ENCODE assay signal across 8 cellular contexts in genomic region chr12:6534914-6535696, GRCh38. TPM values are rescaled to one million over a fixed set of nuclear protein-coding genes. Genes with fewer than 3 reads are reported as not detected.
A peak's percentile ranks its signal among the peaks of the same experiment; 100 is the strongest.
DNase-seq lines count a peak whose midpoint lies in the region; ATAC-seq, FAIRE-seq and TF ChIP-seq lines count a peak whose summit lies in the region.

No MANE protein-coding gene starts in this region.

- H3K4me1 ChIP-seq in GM12878 (ENCODE audit: control insufficient read depth, insufficient read depth, low read length) (peaks cover 29% of the 10 kb centered on the region), iPS-15b (ENCODE audit: control insufficient read depth, insufficient read depth, low read length) (peaks cover 16% of the 10 kb centered on the region)

- peak overlapping the region; percentile 90 for H3K27ac Mint-ChIP-seq in CD4-positive, alpha-beta T cell

- no peak for TF ChIP-seq CTCF in CD4-positive, alpha-beta T cell (IDR thresholded peaks at IDR 0.05)
- no peak for TF ChIP-seq CTCF in GM12878 (IDR thresholded peaks at IDR 0.05 in 2 of 3, conservative IDR thresholded peaks at IDR 0.05 in 1 of 3; ENCODE audit: control insufficient read depth in 2 of 3, extremely low read depth in 1 of 3, insufficient read depth in 1 of 3, low read depth in 3 of 3, low read length in 3 of 3)

- POLR2A ChIA-PET in CD4-positive, alpha-beta T cell (lab: Charles Lee), result interaction anchor here (0.5 to 6.5 kb wide), 26 partner anchors 17 to 424 kb away, joined by 3 to 58 read pairs (median 4); partner anchors contain the start of genes C12orf57, CD27, COPS7A and MRPL51
- POLR2A ChIA-PET in GM12878 (lab: Charles Lee), result interaction anchor here (0.9 to 3.6 kb wide), 17 partner anchors 18 to 258 kb away, joined by 3 to 32 read pairs (median 5); partner anchors contain the start of genes COPS7A, MLF2, MRPL51 and NOP2

- CTCF ChIA-PET in CD4-positive, alpha-beta T cell (lab: Charles Lee), result interaction anchor here (0.8 to 4.5 kb wide), 11 partner anchors 18 to 339 kb away, joined by 3 to 31 read pairs (median 3); partner anchors contain the start of genes MRPL51 and VAMP1
- CTCF ChIA-PET in GM12878 (lab: Yijun Ruan, JAX), result interaction anchor here (0.7 to 7.7 kb wide), 10 partner anchors 33 to 209 kb away, joined by 3 to 73 read pairs (median 4); partner anchors contain the start of genes NOP2 and VAMP1

- peaks cover 24% of the 10 kb centered on the region for H4K20me1 ChIP-seq in GM12878 (ENCODE audit: control insufficient read depth, insufficient read depth)

- TF ChIP-seq EP300 in GM12878 (IDR thresholded peaks at IDR 0.05; ENCODE audit: borderline replicate concordance in 1 of 2, control insufficient read depth in 1 of 2, low read depth in 2 of 2, low read length in 2 of 2), result no peak

- no peaks in the 10 kb centered on the region for H3K9me3 ChIP-seq in CD4-positive, alpha-beta T cell (ENCODE audit: control insufficient read depth, low read length)
- no peaks in the 10 kb centered on the region for H3K9me3 ChIP-seq in GM12878 (replicated peaks; ENCODE audit: control insufficient read depth, insufficient read depth, low read length)
- no peaks in the 10 kb centered on the region for H3K9me3 ChIP-seq in iPS-15b (ENCODE audit: control insufficient read depth, insufficient read depth, low read length)

- no peak for FAIRE-seq in GM12878 (lab: Jason Lieb, UNC)

- H3K4me3 ChIP-seq in GM12878 (peak overlapping the region; percentile 83), iPS-15b (ENCODE audit: low read depth, low read length) (peak overlapping the region; percentile 97), skeletal muscle cell (ENCODE audit: low read depth, low read length) (peak overlapping the region; percentile 95)

- peak overlapping the region; percentile 98 for H3K4me2 ChIP-seq in GM12878 (ENCODE audit: control insufficient read depth, insufficient read depth)

- intact Hi-C loops in CD4-positive, alpha-beta T cell (cut with DNase I, micrococcal nuclease), result loop anchor here (1.0 to 5.0 kb wide), 6 partner anchors 41 to 213 kb away; partner anchors contain the start of genes VAMP1 (in 2 of the 2), MRPL51 (in 1 of the 2) and NCAPD2 (in 1 of the 2)
- intact Hi-C loops in GM12878 (cut with micrococcal nuclease; ENCODE audit: unreplicated experiment), result loop anchor here (5.0 kb wide), 3 partner anchors 43 to 198 kb away; partner anchors contain the start of genes MRPL51 and NCAPD2

- H3K9me3 Mint-ChIP-seq in CD4-positive, alpha-beta T cell, result no peaks in the 10 kb centered on the region

- H3K27me3 ChIP-seq in CD4-positive, alpha-beta T cell (ENCODE audit: control insufficient read depth, insufficient read depth, low read length), result no peaks in the 10 kb centered on the region
- H3K27me3 ChIP-seq in GM12878 (replicated peaks in 1 of 2; ENCODE audit: control insufficient read depth in 2 of 2, insufficient read depth in 2 of 2, low read length in 1 of 2), result no peaks in the 10 kb centered on the region
- H3K27me3 ChIP-seq in iPS-15b (ENCODE audit: control insufficient read depth, insufficient read depth, low read length), result no peaks in the 10 kb centered on the region

- TF ChIP-seq RAD21 in GM12878 (IDR thresholded peaks at IDR 0.05; ENCODE audit: insufficient read depth, low read depth, low read length), result no peak

- H3K27me3 Mint-ChIP-seq in CD4-positive, alpha-beta T cell, result no peaks in the 10 kb centered on the region

- H3K79me2 ChIP-seq in GM12878 (ENCODE audit: control insufficient read depth, insufficient read depth, low read length), result peaks cover 72% of the 10 kb centered on the region

- 1% methylated on average over 55 of the region's 55 CpGs for WGBS in GM12878 (ENCODE audit: insufficient coverage, insufficient replicate concordance, low lambda C conversion rate, missing lambda C conversion rate)

- H2AFZ ChIP-seq in GM12878 (ENCODE audit: control insufficient read depth, low read depth, low read length), result no peak overlapping the region

- in situ Hi-C loops in GM12878 (cut with MboI), result loop anchor here (5.0 kb wide), 2 partner anchors 38 to 108 kb away; no protein-coding TSS in a partner anchor

- H3K9ac ChIP-seq in GM12878 (ENCODE audit: control insufficient read depth, insufficient read depth, low read length), result peak overlapping the region; percentile 79
- peak overlapping the region; percentile 98 for H3K9ac ChIP-seq in iPS-15b (ENCODE audit: low read depth, low read length)

- peak overlapping the region; percentile 93 for H3K27ac ChIP-seq in CD4-positive, alpha-beta T cell (ENCODE audit: low read depth, low read length)
- H3K27ac ChIP-seq in GM12878 (ENCODE audit: control insufficient read depth, insufficient read depth), result peak overlapping the region; percentile 98

- DNase-seq in CD4-positive, alpha-beta T cell, result peak; percentile 50 to 75 (median 64)
- DNase-seq in MV-4-11 (lab: John Stamatoyannopoulos, UW), result peak; percentile 70
- peak; percentile 78 for DNase-seq in T1000 (lab: John Stamatoyannopoulos, UW)
- DNase-seq in GM12878 (ENCODE audit: low read depth, low spot score), result no peak
- no peak for DNase-seq in skeletal muscle cell (ENCODE audit: low read depth)

- peak; percentile 71 for TF ChIP-seq POLR2A in GM12878 (IDR thresholded peaks at IDR 0.05; ENCODE audit: low read depth, low read length)

- peaks cover 79% of the 10 kb centered on the region for H3K36me3 Mint-ChIP-seq in CD4-positive, alpha-beta T cell (ENCODE audit: low read depth)

- no TSS peak for BruUV-seq in GM12878 (replicated peaks; lab: Mats Ljungman, UMichigan)

- peak overlapping the region; percentile 96 for H3K4me3 Mint-ChIP-seq in CD4-positive, alpha-beta T cell

- H3K4me1 Mint-ChIP-seq in CD4-positive, alpha-beta T cell (ENCODE audit: low read depth), result peaks cover 63% of the 10 kb centered on the region

- H3K36me3 ChIP-seq in GM12878 (ENCODE audit: control insufficient read depth in 2 of 2, insufficient read depth in 2 of 2, low read length in 1 of 2) (peaks cover 38 to 40% of the 10 kb centered on the region in 2 experiments), iPS-15b (ENCODE audit: control insufficient read depth, insufficient read depth, low read length) (peaks cover 53% of the 10 kb centered on the region)

- RAD21 ChIA-PET in GM12878 (lab: Charles Lee; ENCODE audit: unreplicated experiment), result interaction anchor here (0.7 to 6.9 kb wide), 6 partner anchors 18 to 109 kb away, joined by 3 to 67 read pairs (median 6); partner anchors contain the start of gene MRPL51

- SMC1A ChIA-PET in GM12878 (lab: Charles Lee; ENCODE audit: uncharacterized antibody, unreplicated experiment), result interaction anchor here (0.8 to 7.9 kb wide), 8 partner anchors 20 to 168 kb away, joined by 3 to 83 read pairs (median 6); no protein-coding TSS in a partner anchor

- ATAC-seq in CD4-positive, alpha-beta T cell (ENCODE audit: poor library complexity), result peak; percentile 33
- ATAC-seq in GM21360 (IDR thresholded peaks at IDR 0.05; ENCODE audit: unreplicated experiment) (peak; percentile 3), GM12878 (peak; percentile 13), HG03108 (IDR thresholded peaks at IDR 0.05; ENCODE audit: unreplicated experiment) (no peak)

RNA-seq across cellular contexts. Expression of gene GAPDH, which starts 0.8 kb away (rescaled TPM):
- 100 to 1,000 TPM; 498 to 508 TPM for total RNA-seq in CD4-positive, alpha-beta T cell
- total RNA-seq in GM12878 (2013; cell fraction: nucleolus; rRNA removed), result 971 and 990 TPM in 2 replicates
- total RNA-seq in GM12878 (2014; rRNA removed) (8,450 and 8,907 TPM in 2 replicates), GM12878 (2014; rRNA removed; fragmentation: Illumina TruSeq; extraction: Trizol) (5,296 and 5,818 TPM in 2 replicates), GM12878 (2021) (5,606 and 5,698 TPM in 2 replicates)
- polyA plus RNA-seq in GM12878 (2011; ENCODE audit: low read depth), result 4,872 TPM
- polyA plus RNA-seq in GM12878 (2011; rRNA removed) (7,976 and 14,240 TPM in 2 replicates), GM12878 (2014; fragmentation: Illumina TruSeq; extraction: Trizol) (5,112 and 9,478 TPM in 2 replicates), GM12878 (2014; fragmentation: Nextera tagmentation; extraction: Ambion mirVana) (over 10,000 TPM in 1 of 2 experiments, 1,000 to 10,000 TPM in 1; 9,323 to 11,518 TPM), GM12878 (2014; rRNA removed) (9,590 and 10,389 TPM in 2 replicates), GM12878 (2016; fragmentation: Nextera tagmentation; extraction: Ambion mirVana) (1,000 to 10,000 TPM; 9,069 to 9,909 TPM)
- 25,075 and 29,832 TPM in 2 replicates for polyA plus RNA-seq in GM12878 (2011; cell fraction: cytosol; rRNA removed)
- 10,735 and 12,198 TPM in 2 replicates for polyA plus RNA-seq in GM12878 (2011; cell fraction: nucleus; rRNA removed)
- polyA plus RNA-seq in GM12878 (2012), result 10,674 and 13,698 TPM in 2 replicates
- polyA minus RNA-seq in GM12878 (2011; rRNA and poly(A)+ RNA removed), result 10,096 and 19,827 TPM in 2 replicates
- polyA minus RNA-seq in GM12878 (2011; cell fraction: cytosol; rRNA and poly(A)+ RNA removed), result 5,010 and 5,239 TPM in 2 replicates
- 1,914 and 2,640 TPM in 2 replicates for polyA minus RNA-seq in GM12878 (2011; cell fraction: nucleus; rRNA and poly(A)+ RNA removed)

RNA-seq across cellular contexts. Expression of gene IFFO1, which starts 20.7 kb away (rescaled TPM):
- 10 to 100 TPM; 21.6 to 21.9 TPM for total RNA-seq in CD4-positive, alpha-beta T cell
- 9.8 and 9.9 TPM in 2 replicates for total RNA-seq in GM12878 (2013; cell fraction: nucleolus; rRNA removed)
- 6.3 and 7.1 TPM in 2 replicates for total RNA-seq in GM12878 (2014; rRNA removed)
- total RNA-seq in GM12878 (2014; rRNA removed; fragmentation: Illumina TruSeq; extraction: Trizol), result 4.7 and 5.1 TPM in 2 replicates
- total RNA-seq in GM12878 (2021), result 14.4 and 16.6 TPM in 2 replicates
- 4.4 TPM for polyA plus RNA-seq in GM12878 (2011; ENCODE audit: low read depth)
- polyA plus RNA-seq in GM12878 (2011; rRNA removed), result 5.0 and 7.1 TPM in 2 replicates
- polyA plus RNA-seq in GM12878 (2011; cell fraction: cytosol; rRNA removed), result 7.4 and 12.0 TPM in 2 replicates
- polyA plus RNA-seq in GM12878 (2011; cell fraction: nucleus; rRNA removed), result 49.7 and 69.0 TPM in 2 replicates
- 7.9 and 10.3 TPM in 2 replicates for polyA plus RNA-seq in GM12878 (2012)
- polyA plus RNA-seq in GM12878 (2014; fragmentation: Illumina TruSeq; extraction: Trizol), result 2.2 and 5.4 TPM in 2 replicates
- polyA plus RNA-seq in GM12878 (2014; fragmentation: Nextera tagmentation; extraction: Ambion mirVana), result under 1 TPM; 0.50 to 0.93 TPM
- polyA plus RNA-seq in GM12878 (2014; rRNA removed), result 20.9 and 21.8 TPM in 2 replicates
- 1 to 10 TPM; 2.7 to 8.8 TPM for polyA plus RNA-seq in GM12878 (2016; fragmentation: Nextera tagmentation; extraction: Ambion mirVana)
- 3.4 and 5.6 TPM in 2 replicates for polyA minus RNA-seq in GM12878 (2011; rRNA and poly(A)+ RNA removed)
- 1.3 and 2.7 TPM in 2 replicates for polyA minus RNA-seq in GM12878 (2011; cell fraction: cytosol; rRNA and poly(A)+ RNA removed)
- 6.2 and 14.2 TPM in 2 replicates for polyA minus RNA-seq in GM12878 (2011; cell fraction: nucleus; rRNA and poly(A)+ RNA removed)

RNA-seq across cellular contexts. Expression of gene NOP2, which starts 33.0 kb away (rescaled TPM):
- total RNA-seq in CD4-positive, alpha-beta T cell, result 10 to 100 TPM; 75.3 to 76.8 TPM
- 92.6 and 92.8 TPM in 2 replicates for total RNA-seq in GM12878 (2013; cell fraction: nucleolus; rRNA removed)
- total RNA-seq in GM12878 (2014; rRNA removed) (93.6 and 97.4 TPM in 2 replicates), GM12878 (2014; rRNA removed; fragmentation: Illumina TruSeq; extraction: Trizol) (61.3 and 62.3 TPM in 2 replicates), GM12878 (2021) (99.1 and 102 TPM in 2 replicates)
- 48.7 TPM for polyA plus RNA-seq in GM12878 (2011; ENCODE audit: low read depth)
- polyA plus RNA-seq in GM12878 (2011; rRNA removed) (74.7 and 91.2 TPM in 2 replicates), GM12878 (2014; fragmentation: Illumina TruSeq; extraction: Trizol) (116 and 121 TPM in 2 replicates), GM12878 (2014; fragmentation: Nextera tagmentation; extraction: Ambion mirVana) (10 to 100 TPM; 26.5 to 27.3 TPM), GM12878 (2014; rRNA removed) (96.9 and 98.8 TPM in 2 replicates), GM12878 (2016; fragmentation: Nextera tagmentation; extraction: Ambion mirVana) (100 to 1,000 TPM; 112 to 114 TPM)
- 67.5 and 81.8 TPM in 2 replicates for polyA plus RNA-seq in GM12878 (2011; cell fraction: cytosol; rRNA removed)
- polyA plus RNA-seq in GM12878 (2011; cell fraction: nucleus; rRNA removed), result 193 and 252 TPM in 2 replicates
- polyA plus RNA-seq in GM12878 (2012), result 40.1 and 60.0 TPM in 2 replicates
- 36.6 and 67.0 TPM in 2 replicates for polyA minus RNA-seq in GM12878 (2011; rRNA and poly(A)+ RNA removed)
- polyA minus RNA-seq in GM12878 (2011; cell fraction: cytosol; rRNA and poly(A)+ RNA removed), result 19.4 and 32.1 TPM in 2 replicates
- 30.7 and 68.6 TPM in 2 replicates for polyA minus RNA-seq in GM12878 (2011; cell fraction: nucleus; rRNA and poly(A)+ RNA removed)

RNA-seq across cellular contexts. Expression of gene NCAPD2, which starts 41.2 kb away (rescaled TPM):
- 10 to 100 TPM; 13.7 to 14.9 TPM for total RNA-seq in CD4-positive, alpha-beta T cell
- total RNA-seq in GM12878 (2013; cell fraction: nucleolus; rRNA removed), result 64.5 and 66.0 TPM in 2 replicates
- 141 and 144 TPM in 2 replicates for total RNA-seq in GM12878 (2014; rRNA removed)
- 96.9 and 98.2 TPM in 2 replicates for total RNA-seq in GM12878 (2014; rRNA removed; fragmentation: Illumina TruSeq; extraction: Trizol)
- total RNA-seq in GM12878 (2021), result 110 and 113 TPM in 2 replicates
- 34.6 TPM for polyA plus RNA-seq in GM12878 (2011; ENCODE audit: low read depth)
- 84.0 and 160 TPM in 2 replicates for polyA plus RNA-seq in GM12878 (2011; rRNA removed)
- 138 and 147 TPM in 2 replicates for polyA plus RNA-seq in GM12878 (2011; cell fraction: cytosol; rRNA removed)
- 98.8 and 145 TPM in 2 replicates for polyA plus RNA-seq in GM12878 (2011; cell fraction: nucleus; rRNA removed)
- polyA plus RNA-seq in GM12878 (2012), result 50.7 and 70.2 TPM in 2 replicates
- polyA plus RNA-seq in GM12878 (2014; fragmentation: Illumina TruSeq; extraction: Trizol), result 110 and 146 TPM in 2 replicates
- 10 to 100 TPM; 24.2 to 32.8 TPM for polyA plus RNA-seq in GM12878 (2014; fragmentation: Nextera tagmentation; extraction: Ambion mirVana)
- 114 TPM in 2 replicates for polyA plus RNA-seq in GM12878 (2014; rRNA removed)
- 100 to 1,000 TPM; 105 to 108 TPM for polyA plus RNA-seq in GM12878 (2016; fragmentation: Nextera tagmentation; extraction: Ambion mirVana)
- 165 and 222 TPM in 2 replicates for polyA minus RNA-seq in GM12878 (2011; rRNA and poly(A)+ RNA removed)
- 89.0 and 105 TPM in 2 replicates for polyA minus RNA-seq in GM12878 (2011; cell fraction: cytosol; rRNA and poly(A)+ RNA removed)
- polyA minus RNA-seq in GM12878 (2011; cell fraction: nucleus; rRNA and poly(A)+ RNA removed), result 67.3 and 111 TPM in 2 replicates

RNA-seq across cellular contexts. Expression of gene MRPL51, which starts 42.0 kb away (rescaled TPM):
- 10 to 100 TPM; 15.1 to 16.7 TPM for total RNA-seq in CD4-positive, alpha-beta T cell
- 9.8 and 10.5 TPM in 2 replicates for total RNA-seq in GM12878 (2013; cell fraction: nucleolus; rRNA removed)
- 137 and 175 TPM in 2 replicates for total RNA-seq in GM12878 (2014; rRNA removed)
- total RNA-seq in GM12878 (2014; rRNA removed; fragmentation: Illumina TruSeq; extraction: Trizol), result 254 and 259 TPM in 2 replicates
- 275 and 276 TPM in 2 replicates for total RNA-seq in GM12878 (2021)
- polyA plus RNA-seq in GM12878 (2011; ENCODE audit: low read depth), result 71.7 TPM
- polyA plus RNA-seq in GM12878 (2011; rRNA removed), result 159 and 252 TPM in 2 replicates
- polyA plus RNA-seq in GM12878 (2011; cell fraction: cytosol; rRNA removed), result 119 and 123 TPM in 2 replicates
- polyA plus RNA-seq in GM12878 (2011; cell fraction: nucleus; rRNA removed), result 64.4 and 67.0 TPM in 2 replicates
- 159 and 228 TPM in 2 replicates for polyA plus RNA-seq in GM12878 (2012)
- polyA plus RNA-seq in GM12878 (2014; fragmentation: Illumina TruSeq; extraction: Trizol), result 241 and 255 TPM in 2 replicates
- polyA plus RNA-seq in GM12878 (2014; fragmentation: Nextera tagmentation; extraction: Ambion mirVana), result 1,000 to 10,000 TPM in 1 of 2 experiments, 100 to 1,000 TPM in 1; 908 to 1,202 TPM
- 167 and 183 TPM in 2 replicates for polyA plus RNA-seq in GM12878 (2014; rRNA removed)
- polyA plus RNA-seq in GM12878 (2016; fragmentation: Nextera tagmentation; extraction: Ambion mirVana), result 100 to 1,000 TPM; 583 to 588 TPM
- 29.2 and 48.2 TPM in 2 replicates for polyA minus RNA-seq in GM12878 (2011; rRNA and poly(A)+ RNA removed)
- polyA minus RNA-seq in GM12878 (2011; cell fraction: cytosol; rRNA and poly(A)+ RNA removed), result 18.4 and 20.6 TPM in 2 replicates
- polyA minus RNA-seq in GM12878 (2011; cell fraction: nucleus; rRNA and poly(A)+ RNA removed), result 15.7 and 20.9 TPM in 2 replicates

Comparison
In these comparisons a context has a peak if more than half of its experiments do, and no peak if none do; other contexts are left out.
1. DNase-seq: peak in CD4-positive, alpha-beta T cell (10 of 10), MV-4-11 (single experiment) and T1000 (single experiment); none in GM12878 (single experiment) and skeletal muscle cell (single experiment).
2. Peak in every context shown above with its lines, with median percentiles within 50 percentile points of each other: H3K4me3 ChIP-seq.